ENCODE assay signal across 1 cellular context in the genomic region with DNA sequence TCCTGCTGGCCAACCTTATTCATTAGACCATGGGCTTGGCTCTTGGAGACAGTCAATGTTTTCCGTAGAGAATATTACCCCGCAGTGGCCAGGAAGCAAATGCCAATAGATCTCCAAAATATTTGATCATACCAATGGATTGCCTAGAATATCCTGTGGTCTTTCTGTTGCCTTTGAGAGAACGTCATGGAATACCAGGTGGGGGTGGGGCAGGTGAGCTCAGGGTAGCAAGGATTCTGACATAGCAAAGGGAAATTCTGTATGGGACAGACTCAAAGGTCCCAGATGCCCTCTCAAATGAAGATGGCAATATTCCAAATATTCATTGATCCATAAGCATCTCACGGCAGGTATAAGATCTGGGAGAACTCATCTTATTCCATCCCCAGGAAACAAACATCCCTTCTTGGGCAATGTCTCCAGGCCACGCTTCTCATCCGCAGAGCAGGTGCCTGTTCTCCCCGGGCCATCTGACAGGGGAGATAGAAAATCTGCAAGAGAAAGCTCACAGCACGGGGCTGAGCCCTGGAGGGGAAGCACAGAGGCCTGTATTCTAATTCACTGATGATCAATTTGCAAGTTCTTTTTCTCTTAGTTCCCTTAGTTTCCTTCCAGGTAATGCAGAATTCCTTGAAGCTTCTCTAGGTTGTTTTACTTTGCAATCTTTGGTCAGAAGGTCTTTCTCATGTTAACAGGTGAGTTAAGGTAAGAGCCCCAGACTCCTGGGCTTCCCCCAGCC.
TF ChIP-seq lines count a peak whose summit lies in the region.

No MANE protein-coding gene starts in this region.

TF ChIP-seq in WTC11, 78 proteins besides CTCF, POLR2A, EP300 and RAD21 (continued from another document):
- TF ChIP-seq, protein P1, sequence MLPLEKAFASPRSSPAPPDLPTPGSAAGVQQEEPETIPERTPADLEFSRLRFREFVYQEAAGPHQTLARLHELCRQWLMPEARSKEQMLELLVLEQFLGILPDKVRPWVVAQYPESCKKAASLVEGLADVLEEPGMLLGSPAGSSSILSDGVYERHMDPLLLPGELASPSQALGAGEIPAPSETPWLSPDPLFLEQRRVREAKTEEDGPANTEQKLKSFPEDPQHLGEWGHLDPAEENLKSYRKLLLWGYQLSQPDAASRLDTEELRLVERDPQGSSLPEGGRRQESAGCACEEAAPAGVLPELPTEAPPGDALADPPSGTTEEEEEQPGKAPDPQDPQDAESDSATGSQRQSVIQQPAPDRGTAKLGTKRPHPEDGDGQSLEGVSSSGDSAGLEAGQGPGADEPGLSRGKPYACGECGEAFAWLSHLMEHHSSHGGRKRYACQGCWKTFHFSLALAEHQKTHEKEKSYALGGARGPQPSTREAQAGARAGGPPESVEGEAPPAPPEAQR (CRISPR knock-in tag; IDR thresholded peaks at IDR 0.05) = 0 out of 2 replicates have a peak, but pooled peaks have one; percentile 28
- TF ChIP-seq ZNF423 (CRISPR knock-in tag; IDR thresholded peaks at IDR 0.05) = peak; percentile 86
- TF ChIP-seq, protein P2, sequence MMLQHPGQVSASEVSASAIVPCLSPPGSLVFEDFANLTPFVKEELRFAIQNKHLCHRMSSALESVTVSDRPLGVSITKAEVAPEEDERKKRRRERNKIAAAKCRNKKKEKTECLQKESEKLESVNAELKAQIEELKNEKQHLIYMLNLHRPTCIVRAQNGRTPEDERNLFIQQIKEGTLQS (CRISPR knock-in tag; conservative IDR thresholded peaks at IDR 0.05) = no peak
- no peak for TF ChIP-seq CREM (CRISPR knock-in tag; IDR thresholded peaks at IDR 0.05)
- no peak for TF ChIP-seq HMGA2 (CRISPR knock-in tag; IDR thresholded peaks at IDR 0.05)
- TF ChIP-seq, protein P3, sequence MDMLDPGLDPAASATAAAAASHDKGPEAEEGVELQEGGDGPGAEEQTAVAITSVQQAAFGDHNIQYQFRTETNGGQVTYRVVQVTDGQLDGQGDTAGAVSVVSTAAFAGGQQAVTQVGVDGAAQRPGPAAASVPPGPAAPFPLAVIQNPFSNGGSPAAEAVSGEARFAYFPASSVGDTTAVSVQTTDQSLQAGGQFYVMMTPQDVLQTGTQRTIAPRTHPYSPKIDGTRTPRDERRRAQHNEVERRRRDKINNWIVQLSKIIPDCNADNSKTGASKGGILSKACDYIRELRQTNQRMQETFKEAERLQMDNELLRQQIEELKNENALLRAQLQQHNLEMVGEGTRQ (CRISPR knock-in tag; IDR thresholded peaks at IDR 0.05) = no peak
- 0 out of 2 replicates have a peak, but pooled peaks have one; percentile 41 for TF ChIP-seq FOXK1 (CRISPR knock-in tag; IDR thresholded peaks at IDR 0.05)
- TF ChIP-seq MXD4 (CRISPR knock-in tag; IDR thresholded peaks at IDR 0.05; ENCODE audit: borderline replicate concordance) = no peak
- TF ChIP-seq, protein P4, sequence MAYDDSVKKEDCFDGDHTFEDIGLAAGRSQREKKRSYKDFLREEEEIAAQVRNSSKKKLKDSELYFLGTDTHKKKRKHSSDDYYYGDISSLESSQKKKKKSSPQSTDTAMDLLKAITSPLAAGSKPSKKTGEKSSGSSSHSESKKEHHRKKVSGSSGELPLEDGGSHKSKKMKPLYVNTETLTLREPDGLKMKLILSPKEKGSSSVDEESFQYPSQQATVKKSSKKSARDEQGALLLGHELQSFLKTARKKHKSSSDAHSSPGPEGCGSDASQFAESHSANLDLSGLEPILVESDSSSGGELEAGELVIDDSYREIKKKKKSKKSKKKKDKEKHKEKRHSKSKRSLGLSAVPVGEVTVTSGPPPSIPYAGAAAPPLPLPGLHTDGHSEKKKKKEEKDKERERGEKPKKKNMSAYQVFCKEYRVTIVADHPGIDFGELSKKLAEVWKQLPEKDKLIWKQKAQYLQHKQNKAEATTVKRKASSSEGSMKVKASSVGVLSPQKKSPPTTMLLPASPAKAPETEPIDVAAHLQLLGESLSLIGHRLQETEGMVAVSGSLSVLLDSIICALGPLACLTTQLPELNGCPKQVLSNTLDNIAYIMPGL (CRISPR knock-in tag; IDR thresholded peaks at IDR 0.05) = no peak
- no peak for TF ChIP-seq ZBTB21 (CRISPR knock-in tag; IDR thresholded peaks at IDR 0.05; ENCODE audit: borderline replicate concordance)
